8 cellular contexts compared by ENCODE assay signal in the genomic region with DNA sequence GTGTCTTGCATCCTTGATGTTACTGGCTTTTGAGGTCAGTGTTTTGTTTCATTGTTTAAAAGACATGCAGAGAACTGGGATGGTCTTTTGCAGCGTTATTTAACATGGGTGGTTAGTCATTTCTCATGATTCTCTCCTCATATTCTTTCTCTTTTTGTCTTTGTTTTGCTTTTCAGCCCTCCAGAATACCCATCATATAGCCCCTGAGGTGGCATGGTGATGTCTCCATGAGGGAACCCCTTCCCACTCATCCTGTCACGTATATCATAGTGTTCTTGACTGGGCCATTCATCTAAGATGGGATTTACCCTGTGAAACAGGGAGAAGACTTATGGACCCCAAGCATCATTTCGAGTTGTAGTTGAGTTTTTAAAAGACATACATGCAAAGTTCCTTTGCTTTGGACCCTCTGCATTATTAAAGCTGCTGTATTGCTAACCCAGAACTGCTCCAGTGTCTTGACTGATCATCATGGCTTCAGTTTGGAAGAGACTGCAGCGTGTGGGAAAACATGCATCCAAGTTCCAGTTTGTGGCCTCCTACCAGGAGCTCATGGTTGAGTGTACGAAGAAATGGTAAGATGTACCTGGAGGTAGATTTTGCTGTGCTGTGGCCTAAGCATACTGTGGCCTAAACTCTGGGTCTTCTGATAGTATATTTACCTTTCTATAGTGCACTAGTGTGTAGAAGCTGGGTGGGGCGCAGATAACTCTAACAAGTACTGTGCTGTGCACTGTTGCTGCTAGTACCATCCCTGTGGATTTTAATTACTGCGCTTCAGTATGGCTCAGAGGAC. TPM values are rescaled to one million over a fixed set of nuclear protein-coding genes. Genes with fewer than 3 reads are reported as not detected.
DNase-seq lines count a peak whose midpoint lies in the region; ATAC-seq and TF ChIP-seq lines count a peak whose summit lies in the region.

No MANE protein-coding gene starts in this region.

- H3K4me1 ChIP-seq in BLaER1 treated with 17β-estradiol and CSF1 and Interleukin-3, amounts not matched to agents 10 nM and 100 nM, result peaks cover 20 to 39% (median 26%) of the 10 kb centered on the region in 10 experiments
- H3K4me1 ChIP-seq in naive thymus-derived CD4-positive, alpha-beta T cell (ENCODE audit: control insufficient read depth in 2 of 2, insufficient read depth in 2 of 2, low read length in 2 of 2), result peaks cover 0 to 25% of the 10 kb centered on the region in 2 donors

- H3K27me3 ChIP-seq in BLaER1 treated with 17β-estradiol and CSF1 and Interleukin-3, amounts not matched to agents 10 nM and 100 nM, result no peaks in the 10 kb centered on the region
- no peaks in the 10 kb centered on the region for H3K27me3 ChIP-seq in naive thymus-derived CD4-positive, alpha-beta T cell (ENCODE audit: control insufficient read depth in 2 of 2, insufficient read depth in 2 of 2, low read length in 2 of 2)

- POLR2A ChIA-PET in naive thymus-derived CD4-positive, alpha-beta T cell (lab: Charles Lee), result no interaction called here

- no peaks in the 10 kb centered on the region for H4K20me1 ChIP-seq in BLaER1 treated with 17β-estradiol and CSF1 and Interleukin-3, amounts not matched to agents 10 nM and 100 nM

- H3K4me3 Mint-ChIP-seq in naive thymus-derived CD4-positive, alpha-beta T cell, result peak overlapping the region; percentile 83 to 98 (median 92)

- CTCF ChIA-PET in naive thymus-derived CD4-positive, alpha-beta T cell (lab: Charles Lee), result interaction anchor here (0.6 kb wide), 1 partner anchor 804 kb away, joined by 3 read pairs; no protein-coding TSS in a partner anchor

- peaks cover 0 to 15% (median 10%) of the 10 kb centered on the region in 5 donors for H3K36me3 Mint-ChIP-seq in naive thymus-derived CD4-positive, alpha-beta T cell

- H3K4me3 ChIP-seq in BLaER1 treated with 17β-estradiol and CSF1 and Interleukin-3, amounts not matched to agents 10 nM and 100 nM, result peak overlapping the region; percentile 64 to 85 (median 76)
- H3K4me3 ChIP-seq in cardiac fibroblast (replicated peaks in 1 of 2; ENCODE audit: low read depth in 2 of 2, low read length in 2 of 2), result peak overlapping the region; percentile 77 to 79
- peak overlapping the region; percentile 82 for H3K4me3 ChIP-seq in naive thymus-derived CD4-positive, alpha-beta T cell (ENCODE audit: low read length)

- H3K4me1 Mint-ChIP-seq in naive thymus-derived CD4-positive, alpha-beta T cell, result peaks cover 24 to 49% (median 32%) of the 10 kb centered on the region in 7 donors

- peaks cover 14 to 31% (median 24%) of the 10 kb centered on the region in 11 experiments; a peak in 20 of 22 replicates for H3K9me3 ChIP-seq in BLaER1 treated with 17β-estradiol and CSF1 and Interleukin-3, amounts not matched to agents 10 nM and 100 nM (replicated peaks in 1 of 11)
- H3K9me3 ChIP-seq in KOPT-K1 (ENCODE audit: insufficient read depth, low read length, poor library complexity, severe bottlenecking), result no peaks in the 10 kb centered on the region
- H3K9me3 ChIP-seq in naive thymus-derived CD4-positive, alpha-beta T cell (ENCODE audit: control insufficient read depth in 2 of 3, low read length in 3 of 3), result no peaks in the 10 kb centered on the region

- no peak for TF ChIP-seq CTCF in cardiac fibroblast (IDR thresholded peaks at IDR 0.05; ENCODE audit: low read depth, low read length)

- H3K27ac ChIP-seq in BLaER1 treated with 17β-estradiol and CSF1 and Interleukin-3, amounts not matched to agents 10 nM and 100 nM, result peak overlapping the region in 2 of 11 experiments; percentile 72 to 84; a peak in 2 of 22 replicates
- peak overlapping the region; percentile 62 for H3K27ac ChIP-seq in KOPT-K1 (ENCODE audit: low read depth, low read length, poor library complexity, severe bottlenecking)
- peak overlapping the region; percentile 72 for H3K27ac ChIP-seq in naive thymus-derived CD4-positive, alpha-beta T cell (ENCODE audit: low read depth, low read length)

- H3K9me3 Mint-ChIP-seq in naive thymus-derived CD4-positive, alpha-beta T cell, result peaks cover 0 to 6% (median 0%) of the 10 kb centered on the region in 11 donors

- no peak for ATAC-seq in naive thymus-derived CD4-positive, alpha-beta T cell
- ATAC-seq in HG03039 (IDR thresholded peaks at IDR 0.05; ENCODE audit: unreplicated experiment) (no peak), HG03159 (IDR thresholded peaks at IDR 0.05; ENCODE audit: unreplicated experiment) (no peak), HG03135 (IDR thresholded peaks at IDR 0.05; ENCODE audit: unreplicated experiment) (no peak)

- peak overlapping the region; percentile 60 to 93 (median 76) for H3K27ac Mint-ChIP-seq in naive thymus-derived CD4-positive, alpha-beta T cell

- intact Hi-C loops in naive thymus-derived CD4-positive, alpha-beta T cell (cut with micrococcal nuclease), result loop anchor here (2.0 to 10.0 kb wide), 12 partner anchors 68 to 1950 kb away; a partner anchor contains a TSS

- H3K27me3 Mint-ChIP-seq in naive thymus-derived CD4-positive, alpha-beta T cell, result peaks cover 0 to 13% (median 0%) of the 10 kb centered on the region in 5 donors

- DNase-seq in cardiac fibroblast (ENCODE audit: low read depth in 2 of 2) (no peak), AG08396 (ENCODE audit: low spot score) (no peak)
- no peak for DNase-seq in naive thymus-derived CD4-positive, alpha-beta T cell

- H3K4me2 ChIP-seq in BLaER1 treated with 17β-estradiol and CSF1 and Interleukin-3, amounts not matched to agents 10 nM and 100 nM, result peak overlapping the region; percentile 79 to 92 (median 84)

- H3K36me3 ChIP-seq in BLaER1 treated with 17β-estradiol and CSF1 and Interleukin-3, amounts not matched to agents 10 nM and 100 nM, result peaks cover 17 to 41% (median 36%) of the 10 kb centered on the region in 11 experiments; a peak in 21 of 22 replicates
- H3K36me3 ChIP-seq in KOPT-K1 (ENCODE audit: insufficient read depth, low read length), result peaks cover 18% of the 10 kb centered on the region
- peaks cover 0 to 6% (median 0%) of the 10 kb centered on the region in 3 experiments for H3K36me3 ChIP-seq in naive thymus-derived CD4-positive, alpha-beta T cell (ENCODE audit: control insufficient read depth in 2 of 3, insufficient read depth in 3 of 3, low read length in 3 of 3)

- H3K9ac ChIP-seq in BLaER1 treated with 17β-estradiol and CSF1 and Interleukin-3, amounts not matched to agents 10 nM and 100 nM, result peak overlapping the region; percentile 75 to 86 (median 83); a peak in 21 of 22 replicates

RNA-seq across cellular contexts. Expression of a gene that starts 1.4 kb away (rescaled TPM):
- 10 to 100 TPM; 23.8 to 31.5 (median 30.0) TPM for total RNA-seq in naive thymus-derived CD4-positive, alpha-beta T cell
- polyA plus RNA-seq in naive thymus-derived CD4-positive, alpha-beta T cell, result 10 to 100 TPM; 12.3 to 13.2 TPM
